ENCODE assay signal across 9 cellular contexts in the genomic region with DNA sequence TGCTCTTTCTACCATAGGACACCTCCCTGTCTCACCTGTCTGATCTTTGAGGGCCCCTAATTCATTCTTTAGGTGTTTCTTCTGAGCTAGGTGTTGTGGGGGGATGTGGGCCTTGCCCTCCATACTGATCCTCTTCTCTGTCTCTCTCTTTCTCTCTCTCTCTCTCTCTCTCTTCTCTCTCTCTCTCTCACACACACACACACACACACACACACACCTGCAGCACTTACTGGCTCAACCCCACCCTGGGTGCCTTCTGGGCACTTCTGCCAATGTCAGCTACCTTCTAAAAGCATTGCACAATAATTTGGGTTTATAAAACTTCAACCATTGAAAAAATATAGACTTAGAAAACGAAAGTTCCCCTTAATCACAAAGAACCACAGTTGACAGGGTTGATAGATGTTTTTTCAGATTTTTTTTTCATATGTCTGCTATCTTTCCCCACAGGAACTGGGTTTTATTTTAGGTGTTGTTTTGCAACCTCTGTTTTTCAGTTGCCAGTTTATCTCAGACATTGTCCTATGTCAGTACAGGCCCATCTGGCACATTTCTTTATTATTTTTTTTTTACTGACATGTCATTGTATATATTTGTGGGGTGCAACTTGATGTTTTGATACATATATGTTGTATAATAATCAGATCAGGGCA. TPM values are rescaled to one million over a fixed set of nuclear protein-coding genes. Genes with fewer than 3 reads are reported as not detected.
DNase-seq lines count a peak whose midpoint lies in the region; ATAC-seq and TF ChIP-seq lines count a peak whose summit lies in the region.
"Had no signal": no experiment of that assay in that cellular context is flagged by ENCODE, and none has a peak within 500 bp of the region (broad histone marks: within the 10 kb centered on the region; RNA-seq: fewer than 3 reads in every experiment).

No MANE protein-coding gene starts in this region.

- H3K36me3 Mint-ChIP-seq in CD4-positive, alpha-beta memory T cell: peaks cover 0 to 9% of the 10 kb centered on the region in 2 donors
- H3K36me3 Mint-ChIP-seq in naive thymus-derived CD8-positive, alpha-beta T cell: peaks cover 0 to 8% (median 8%) of the 10 kb centered on the region in 3 donors

- H3K4me3 ChIP-seq in CD4-positive, alpha-beta memory T cell (ENCODE audit: low read length in 2 of 2): no peak overlapping the region
- H3K4me3 ChIP-seq in adrenal gland (no peak overlapping the region), smooth muscle cell (no peak overlapping the region)
- H3K4me3 ChIP-seq: cardiac muscle cell had no signal

- TF ChIP-seq CTCF in adrenal gland (IDR thresholded peaks at IDR 0.05): no peak
- TF ChIP-seq CTCF in smooth muscle cell (IDR thresholded peaks at IDR 0.05; ENCODE audit: borderline replicate concordance, insufficient read depth, poor library complexity, severe bottlenecking): no peak

- H3K27ac ChIP-seq in CD4-positive, alpha-beta memory T cell (ENCODE audit: low read depth, low read length): peak overlapping the region; percentile 23
- H3K27ac ChIP-seq in adrenal gland (peak overlapping the region in 4 of 5 donors; percentile 30 to 90 (median 78)), smooth muscle cell (ENCODE audit: low read depth) (no peak overlapping the region)

- CTCF ChIA-PET in CD4-positive, alpha-beta memory T cell (lab: Charles Lee; ENCODE audit: partially characterized antibody): interaction anchor here (0.7 to 4.6 kb wide), 25 partner anchors 8 to 398 kb away, joined by 3 to 67 read pairs (median 7); a partner anchor contains a TSS

- peaks cover 4% of the 10 kb centered on the region for H3K36me3 ChIP-seq in CD4-positive, alpha-beta memory T cell (ENCODE audit: insufficient read depth, low read length)
- peaks cover 0 to 23% of the 10 kb centered on the region in 2 donors for H3K36me3 ChIP-seq in adrenal gland (replicated peaks in 1 of 2)
- H3K36me3 ChIP-seq in smooth muscle cell (ENCODE audit: low read depth): no peaks in the 10 kb centered on the region
- H3K36me3 ChIP-seq: cardiac muscle cell had no signal

- no peak overlapping the region for H3K4me2 ChIP-seq in smooth muscle cell

- no peaks in the 10 kb centered on the region for H3K9me3 Mint-ChIP-seq in CD4-positive, alpha-beta memory T cell
- H3K9me3 Mint-ChIP-seq in naive thymus-derived CD8-positive, alpha-beta T cell: no peaks in the 10 kb centered on the region

- no peak overlapping the region for H3K9ac ChIP-seq in smooth muscle cell (ENCODE audit: low read depth)

- peak; percentile 21 to 60 (median 33) for DNase-seq in CD4-positive, alpha-beta memory T cell
- no peak for DNase-seq in adrenal gland
- DNase-seq in naive thymus-derived CD8-positive, alpha-beta T cell: peak in 9 of 10 donors; percentile 18 to 85 (median 62)
- no peak for DNase-seq in inferior parietal cortex (ENCODE audit: extremely low spot score)
- DNase-seq in smooth muscle cell (lab: John Stamatoyannopoulos, UW; ENCODE audit: unreplicated experiment): no peak
- DNase-seq in COR-L47 (lab: John Stamatoyannopoulos, UW): no peak
- DNase-seq in Kasumi-1 (lab: John Stamatoyannopoulos, UW): no peak

- peaks cover 12 to 27% (median 19%) of the 10 kb centered on the region in 4 donors for H3K4me1 Mint-ChIP-seq in CD4-positive, alpha-beta memory T cell
- H3K4me1 Mint-ChIP-seq in naive thymus-derived CD8-positive, alpha-beta T cell: peaks cover 26 to 56% (median 49%) of the 10 kb centered on the region in 4 donors

- 0 to 3% (median 1%) methylated on average over 1 of the region's 1 CpG for WGBS in adrenal gland, 4 donors
- WGBS in smooth muscle cell (ENCODE audit: low lambda C conversion rate): 44% methylated on average over 1 of the region's 1 CpG

- H3K27me3 ChIP-seq in CD4-positive, alpha-beta memory T cell (ENCODE audit: insufficient read depth, low read length): no peaks in the 10 kb centered on the region
- H3K27me3 ChIP-seq in adrenal gland (no peaks in the 10 kb centered on the region), smooth muscle cell (ENCODE audit: low read depth) (no peaks in the 10 kb centered on the region)
- H3K27me3 ChIP-seq: cardiac muscle cell had no signal

- no peaks in the 10 kb centered on the region for H3K9me3 ChIP-seq in CD4-positive, alpha-beta memory T cell (ENCODE audit: control insufficient read depth in 1 of 2, low read length in 2 of 2)
- H3K9me3 ChIP-seq in adrenal gland (replicated peaks in 1 of 3): no peaks in the 10 kb centered on the region
- no peaks in the 10 kb centered on the region for H3K9me3 ChIP-seq in smooth muscle cell (replicated peaks; ENCODE audit: low read depth)

- peak overlapping the region; percentile 70 to 98 (median 85) for H3K27ac Mint-ChIP-seq in CD4-positive, alpha-beta memory T cell
- H3K27ac Mint-ChIP-seq in naive thymus-derived CD8-positive, alpha-beta T cell: peak overlapping the region; percentile 97 to 100 (median 100)

- H3K4me3 Mint-ChIP-seq in CD4-positive, alpha-beta memory T cell: peak overlapping the region in 4 of 8 donors; percentile 62 to 77 (median 68)
- H3K4me3 Mint-ChIP-seq in naive thymus-derived CD8-positive, alpha-beta T cell: peak overlapping the region; percentile 65 to 90 (median 82)

- ATAC-seq in HG03432 (IDR thresholded peaks at IDR 0.05; ENCODE audit: unreplicated experiment): peak; percentile 19
- peak; percentile 67 to 68 for ATAC-seq in naive thymus-derived CD8-positive, alpha-beta T cell

- no peaks in the 10 kb centered on the region for H4K20me1 ChIP-seq in smooth muscle cell (ENCODE audit: low read depth)

- POLR2A ChIA-PET in CD4-positive, alpha-beta memory T cell (lab: Charles Lee; ENCODE audit: partially characterized antibody): interaction anchor here (0.5 to 1.4 kb wide), 8 partner anchors 8 to 392 kb away, joined by 3 to 6 read pairs (median 4); a partner anchor contains a TSS
- POLR2A ChIA-PET in naive thymus-derived CD8-positive, alpha-beta T cell (lab: Charles Lee): interaction anchor here (0.6 to 3.7 kb wide), 27 partner anchors 8 to 660 kb away, joined by 3 to 47 read pairs (median 6); a partner anchor contains a TSS

- no peak overlapping the region for H2AFZ ChIP-seq in smooth muscle cell (ENCODE audit: low read depth)

- H3K4me1 ChIP-seq in CD4-positive, alpha-beta memory T cell (ENCODE audit: insufficient read depth, low read length): peaks cover 19% of the 10 kb centered on the region
- peaks cover 0 to 38% of the 10 kb centered on the region in 2 donors for H3K4me1 ChIP-seq in adrenal gland (replicated peaks in 1 of 2)
- peaks cover 4% of the 10 kb centered on the region for H3K4me1 ChIP-seq in smooth muscle cell (ENCODE audit: low read depth)

- no peaks in the 10 kb centered on the region for H3F3A ChIP-seq in smooth muscle cell (ENCODE audit: low read depth)

- no peak for TF ChIP-seq POLR2A in adrenal gland (IDR thresholded peaks at IDR 0.05)

- intact Hi-C loops in CD4-positive, alpha-beta memory T cell (cut with micrococcal nuclease): loop anchor here (1.0 to 10.0 kb wide), 5 partner anchors 88 to 395 kb away; a partner anchor contains a TSS
- intact Hi-C loops in adrenal gland (cut with DNase I): loop anchor here (5.0 to 10.0 kb wide), 2 partner anchors 78 to 206 kb away; no protein-coding TSS in a partner anchor

- peaks cover 35% of the 10 kb centered on the region for H3K79me2 ChIP-seq in smooth muscle cell (ENCODE audit: low read depth)

- no peaks in the 10 kb centered on the region for H3K27me3 Mint-ChIP-seq in CD4-positive, alpha-beta memory T cell
- H3K27me3 Mint-ChIP-seq in naive thymus-derived CD8-positive, alpha-beta T cell: peaks cover 0 to 3% (median 0%) of the 10 kb centered on the region in 5 donors

RNA-seq across cellular contexts. Expression of a gene that starts 28.1 kb away (rescaled TPM):
- total RNA-seq in CD4-positive, alpha-beta memory T cell: 1 to 10 TPM in 1 of 2 experiments, under 1 TPM in 1; 0.36 to 1.1 TPM
- 1 to 10 TPM in 1 of 2 donors, under 1 TPM in 1; 0.71 to 1.1 TPM for polyA plus RNA-seq in CD4-positive, alpha-beta memory T cell
- total RNA-seq in adrenal gland: 100 to 1,000 TPM in 6 of 8 donors, 10 to 100 TPM in 2; 56.1 to 225 (median 149) TPM
- 100 to 1,000 TPM in 1 of 3 donors, 10 to 100 TPM in 2; 43.9 to 114 (median 98.0) TPM for polyA plus RNA-seq in adrenal gland
- 1 to 10 TPM; 8.2 to 9.0 TPM for total RNA-seq in naive thymus-derived CD8-positive, alpha-beta T cell
- polyA plus RNA-seq in naive thymus-derived CD8-positive, alpha-beta T cell: 1 to 10 TPM; 6.1 to 8.1 (median 6.4) TPM
- 81.4 and 86.1 TPM in 2 replicates for total RNA-seq in smooth muscle cell
- 67.5 and 68.9 TPM in 2 replicates for polyA plus RNA-seq in smooth muscle cell

RNA-seq across cellular contexts. Expression of a gene that starts 41.1 kb away (rescaled TPM):
- total RNA-seq in CD4-positive, alpha-beta memory T cell: 10 to 100 TPM; 28.4 to 31.0 TPM
- polyA plus RNA-seq in CD4-positive, alpha-beta memory T cell: 10 to 100 TPM; 48.6 to 64.3 TPM
- total RNA-seq in adrenal gland (10 to 100 TPM in 5 of 8 donors, 1 to 10 TPM in 3; 6.6 to 16.4 (median 11.9) TPM), smooth muscle cell (25.1 and 28.4 TPM in 2 replicates)
- polyA plus RNA-seq in adrenal gland (10 to 100 TPM in 1 of 3 donors, 1 to 10 TPM in 2; 3.4 to 10.4 (median 9.6) TPM), smooth muscle cell (32.5 and 35.2 TPM in 2 replicates)
- 10 to 100 TPM; 24.1 to 24.2 TPM for total RNA-seq in naive thymus-derived CD8-positive, alpha-beta T cell
- 10 to 100 TPM; 31.2 to 47.1 (median 38.2) TPM for polyA plus RNA-seq in naive thymus-derived CD8-positive, alpha-beta T cell

Comparison
In these comparisons a context has a peak if more than half of its experiments do, and no peak if none do; other contexts are left out.
1. DNase-seq: peak in CD4-positive, alpha-beta memory T cell (5 of 5) and naive thymus-derived CD8-positive, alpha-beta T cell (9 of 10); none in adrenal gland (0 of 7), inferior parietal cortex (single experiment), smooth muscle cell (single experiment), COR-L47 (single experiment) and Kasumi-1 (0 of 2).
2. RNA of a gene that starts 28.1 kb away (total RNA-seq): 56.1 to 225 TPM in adrenal gland, 81.4 to 86.1 TPM in smooth muscle cell and 8.2 to 9.0 TPM in naive thymus-derived CD8-positive, alpha-beta T cell; 0.36 to 1.1 TPM in CD4-positive, alpha-beta memory T cell; every median in the first group is over 4 times any median in the second.